8 cellular contexts compared by ENCODE assay signal in the genomic region with DNA sequence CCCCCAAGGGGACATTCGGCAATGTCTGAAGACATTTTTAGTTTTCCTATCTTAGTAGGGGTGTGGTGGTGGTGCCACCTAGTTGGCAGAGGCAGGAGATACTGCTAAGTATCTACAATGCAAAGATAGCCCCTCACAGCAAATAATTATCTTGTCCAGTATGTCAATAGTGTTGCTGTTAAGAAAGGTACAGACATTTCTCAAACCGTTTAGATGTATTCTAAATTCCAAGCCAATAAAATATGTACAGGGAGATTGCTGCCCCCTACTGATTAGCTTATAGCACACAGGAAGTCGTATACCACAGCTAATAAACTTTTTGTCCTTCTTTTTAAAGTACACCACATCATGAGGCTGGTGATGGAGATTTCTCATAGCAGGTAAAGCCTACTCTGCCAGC.
DNase-seq lines count a peak whose midpoint lies in the region; ATAC-seq, FAIRE-seq and TF ChIP-seq lines count a peak whose summit lies in the region.

No MANE protein-coding gene starts in this region.

- H2AFZ ChIP-seq in astrocyte (ENCODE audit: low read depth, low read length) = no peak overlapping the region

- peak; percentile 77 for ATAC-seq in GM21390 (IDR thresholded peaks at IDR 0.05; ENCODE audit: unreplicated experiment)
- peak; percentile 69 for ATAC-seq in stimulated activated memory B cell treated with anti-CD40 and anti-IgM and Interleukin-4, amounts not matched to agents 10 μg/mL and 1 μg/mL and 100 μg/mL, for 72 hours
- no peak for ATAC-seq in activated T-cell treated with anti-CD3 and anti-CD28 coated beads, Interleukin-2, amount 50 U/mL, for 4 hours

- H3K4me3 Mint-ChIP-seq in astrocyte (ENCODE audit: unreplicated experiment) = no peak overlapping the region
- H3K4me3 Mint-ChIP-seq in stimulated activated memory B cell treated with anti-CD40 and anti-IgM and Interleukin-4, amounts not matched to agents 10 μg/mL and 1 μg/mL and 100 μg/mL, for 72 hours = peak overlapping the region; percentile 42
- H3K4me3 Mint-ChIP-seq in activated T-cell treated with anti-CD3 and anti-CD28 coated beads, Interleukin-2, amount 50 U/mL, for 4 hours = no peak overlapping the region

- no peaks in the 10 kb centered on the region for H4K20me1 ChIP-seq in astrocyte (ENCODE audit: insufficient read depth, low read length)

- H3K27ac Mint-ChIP-seq in astrocyte (ENCODE audit: unreplicated experiment) = no peak overlapping the region
- peak overlapping the region; percentile 25 for H3K27ac Mint-ChIP-seq in stimulated activated memory B cell treated with anti-CD40 and anti-IgM and Interleukin-4, amounts not matched to agents 10 μg/mL and 1 μg/mL and 100 μg/mL, for 72 hours

- H3K79me2 ChIP-seq in astrocyte (ENCODE audit: insufficient read depth, low read length) = no peaks in the 10 kb centered on the region

- no peaks in the 10 kb centered on the region for H3K9me3 ChIP-seq in astrocyte (ENCODE audit: insufficient read depth, low read depth, low read length)

- H3K9me3 Mint-ChIP-seq in astrocyte (ENCODE audit: unreplicated experiment) = peaks cover under 1% of the 10 kb centered on the region
- H3K9me3 Mint-ChIP-seq in stimulated activated memory B cell treated with anti-CD40 and anti-IgM and Interleukin-4, amounts not matched to agents 10 μg/mL and 1 μg/mL and 100 μg/mL, for 72 hours = no peaks in the 10 kb centered on the region
- H3K9me3 Mint-ChIP-seq in activated T-cell treated with anti-CD3 and anti-CD28 coated beads, Interleukin-2, amount 50 U/mL, for 4 hours = no peaks in the 10 kb centered on the region

- H3K27ac ChIP-seq in HL-60 (replicated peaks) (no peak overlapping the region), astrocyte (ENCODE audit: low read depth, low read length) (no peak overlapping the region)

- no peaks in the 10 kb centered on the region for H3K27me3 ChIP-seq in HL-60 (ENCODE audit: insufficient read depth, poor library complexity, severe bottlenecking)
- H3K27me3 ChIP-seq in astrocyte (ENCODE audit: insufficient read depth, low read length) = no peaks in the 10 kb centered on the region

- H3K9ac ChIP-seq in astrocyte (ENCODE audit: low read length) = no peak overlapping the region

- FAIRE-seq in astrocyte (lab: Jason Lieb, UNC) = no peak

- H3K27me3 Mint-ChIP-seq in astrocyte (ENCODE audit: low read depth, unreplicated experiment) = no peaks in the 10 kb centered on the region
- no peaks in the 10 kb centered on the region for H3K27me3 Mint-ChIP-seq in stimulated activated memory B cell treated with anti-CD40 and anti-IgM and Interleukin-4, amounts not matched to agents 10 μg/mL and 1 μg/mL and 100 μg/mL, for 72 hours
- peaks cover 3% of the 10 kb centered on the region for H3K27me3 Mint-ChIP-seq in activated T-cell treated with anti-CD3 and anti-CD28 coated beads, Interleukin-2, amount 50 U/mL, for 4 hours (ENCODE audit: low read depth)

- H3K36me3 ChIP-seq in astrocyte (ENCODE audit: insufficient read depth, low read length) = no peaks in the 10 kb centered on the region

- no peaks in the 10 kb centered on the region for H3K4me1 ChIP-seq in astrocyte (ENCODE audit: insufficient read depth, low read length)

- DNase-seq in DMS53 (lab: John Stamatoyannopoulos, UW) (peak; percentile 58), HL-60 (ENCODE audit: low read depth in 1 of 2, low spot score in 1 of 2) (no peak), astrocyte (ENCODE audit: low read depth) (peak; percentile 8), NCI-H345 (lab: John Stamatoyannopoulos, UW) (no peak), HPDE6-E6E7 (ENCODE audit: extremely low spot score) (no peak)
- no peak for DNase-seq in activated T-cell treated with anti-CD3 and anti-CD28 coated beads, Interleukin-2, amount 50 U/mL, for 4 hours

- H3K36me3 Mint-ChIP-seq in astrocyte (ENCODE audit: low read depth, unreplicated experiment) = no peaks in the 10 kb centered on the region
- no peaks in the 10 kb centered on the region for H3K36me3 Mint-ChIP-seq in stimulated activated memory B cell treated with anti-CD40 and anti-IgM and Interleukin-4, amounts not matched to agents 10 μg/mL and 1 μg/mL and 100 μg/mL, for 72 hours
- no peaks in the 10 kb centered on the region for H3K36me3 Mint-ChIP-seq in activated T-cell treated with anti-CD3 and anti-CD28 coated beads, Interleukin-2, amount 50 U/mL, for 4 hours (ENCODE audit: insufficient read depth)

- no peak overlapping the region for H3K4me2 ChIP-seq in astrocyte (ENCODE audit: low read length)

- no peak overlapping the region for H3K4me3 ChIP-seq in HL-60 (replicated peaks; ENCODE audit: insufficient read depth, low read length)
- no peak overlapping the region for H3K4me3 ChIP-seq in astrocyte (ENCODE audit: insufficient read depth, low read depth, low read length)

- no peaks in the 10 kb centered on the region for H3K4me1 Mint-ChIP-seq in astrocyte (ENCODE audit: low read depth, unreplicated experiment)
- H3K4me1 Mint-ChIP-seq in stimulated activated memory B cell treated with anti-CD40 and anti-IgM and Interleukin-4, amounts not matched to agents 10 μg/mL and 1 μg/mL and 100 μg/mL, for 72 hours = peaks cover 8% of the 10 kb centered on the region
- H3K4me1 Mint-ChIP-seq in activated T-cell treated with anti-CD3 and anti-CD28 coated beads, Interleukin-2, amount 50 U/mL, for 4 hours (ENCODE audit: low read depth) = no peaks in the 10 kb centered on the region

- TF ChIP-seq CTCF in HL-60 (IDR thresholded peaks at IDR 0.05; ENCODE audit: insufficient read depth, low read length) (peak; percentile 30), astrocyte (IDR thresholded peaks at IDR 0.05; ENCODE audit: insufficient read depth, low read depth, low read length) (peak; percentile 55)

Comparison
In these comparisons a context has a peak if more than half of its experiments do, and no peak if none do; other contexts are left out.
1. DNase-seq: peak in DMS53 (single experiment) and astrocyte (single experiment); none in HL-60 (0 of 2), NCI-H345 (single experiment), activated T-cell treated with anti-CD3 and anti-CD28 coated beads, Interleukin-2, amount 50 U/mL, for 4 hours (single experiment) and HPDE6-E6E7 (single experiment).
2. ATAC-seq: peak in GM21390 (single experiment) and stimulated activated memory B cell treated with anti-CD40 and anti-IgM and Interleukin-4, amounts not matched to agents 10 μg/mL and 1 μg/mL and 100 μg/mL, for 72 hours (single experiment); none in activated T-cell treated with anti-CD3 and anti-CD28 coated beads, Interleukin-2, amount 50 U/mL, for 4 hours (0 of 2).